In genomic region chr10:119103241-119103640, GRCh38 we compare ENCODE assay signal across 9 cellular contexts. TPM values are rescaled to one million over a fixed set of nuclear protein-coding genes. Genes with fewer than 3 reads are reported as not detected.
DNase-seq lines count a peak whose midpoint lies in the region; ATAC-seq and TF ChIP-seq lines count a peak whose summit lies in the region.
"Had no signal": no experiment of that assay in that cellular context is flagged by ENCODE, and none has a peak within 500 bp of the region (broad histone marks: within the 10 kb centered on the region; RNA-seq: fewer than 3 reads in every experiment).

No MANE protein-coding gene starts in this region.

- peaks cover 4% of the 10 kb centered on the region for H3K27me3 Mint-ChIP-seq in GM23338 (ENCODE audit: insufficient read depth, low read depth, poor library complexity)
- no peaks in the 10 kb centered on the region for H3K27me3 Mint-ChIP-seq in T-cell

- H3K27me3 ChIP-seq in GM23338 (ENCODE audit: insufficient read depth) (no peaks in the 10 kb centered on the region), esophagus muscularis mucosa (no peaks in the 10 kb centered on the region), prostate gland (replicated peaks; ENCODE audit: insufficient read depth) (no peaks in the 10 kb centered on the region), aorta (ENCODE audit: control insufficient read depth in 1 of 2, insufficient read depth in 2 of 2, low read length in 1 of 2) (peaks cover 0 to 2% of the 10 kb centered on the region in 2 donors), colonic mucosa (no peaks in the 10 kb centered on the region)
- H3K27me3 ChIP-seq: thyroid gland had no signal

- peak overlapping the region; percentile 99 for H2AFZ ChIP-seq in GM23338

- CTCF ChIA-PET in T-cell (lab: Charles Lee), result interaction anchor here in 1 of 2 donors (0.6 to 0.7 kb wide), 2 partner anchors 12 to 41 kb away, joined by 3 to 4 read pairs; no protein-coding TSS in a partner anchor

- TF ChIP-seq POLR2A in esophagus muscularis mucosa (IDR thresholded peaks at IDR 0.05; ENCODE audit: low read depth) (no peak), prostate gland (IDR thresholded peaks at IDR 0.05) (no peak)

- TF ChIP-seq EP300 in esophagus muscularis mucosa (IDR thresholded peaks at IDR 0.05), result no peak

- peak overlapping the region; percentile 73; the same call in 1 of the 2 replicates for H3K4me2 ChIP-seq in GM23338

- peak overlapping the region; percentile 66 for H3K4me3 Mint-ChIP-seq in GM23338
- peak overlapping the region; percentile 74 to 83 (median 82) for H3K4me3 Mint-ChIP-seq in T-cell

- TF ChIP-seq CTCF in GM23338 (conservative IDR thresholded peaks at IDR 0.05; ENCODE audit: low read depth in 2 of 2) (no peak), esophagus muscularis mucosa (IDR thresholded peaks at IDR 0.05) (no peak), prostate gland (IDR thresholded peaks at IDR 0.05) (no peak), GM20000 (IDR thresholded peaks at IDR 0.05; ENCODE audit: extremely low read depth, missing control alignments) (no peak), colonic mucosa (IDR thresholded peaks at IDR 0.05) (no peak)

- H3K4me1 ChIP-seq in GM23338 (ENCODE audit: insufficient read depth) (no peaks in the 10 kb centered on the region), esophagus muscularis mucosa (peaks cover 10 to 21% (median 19%) of the 10 kb centered on the region in 4 donors), prostate gland (replicated peaks) (no peaks in the 10 kb centered on the region), aorta (ENCODE audit: control insufficient read depth in 1 of 2, insufficient read depth in 2 of 2, low read length in 2 of 2) (no peaks in the 10 kb centered on the region), colonic mucosa (no peaks in the 10 kb centered on the region)

- intact Hi-C loops in esophagus muscularis mucosa (cut with DNase I), result no loop called here
- intact Hi-C loops in prostate gland (cut with DNase I), result loop anchor here (10.0 kb wide), 1 partner anchor 348 kb away; the partner anchor contains the start of gene CACUL1
- intact Hi-C loops in aorta (cut with DNase I), result no loop called here
- intact Hi-C loops in colonic mucosa (cut with DNase I), result no loop called here

- H4K20me1 ChIP-seq in GM23338 (replicated peaks; ENCODE audit: insufficient read depth), result peaks cover 10% of the 10 kb centered on the region

- H3K36me3 ChIP-seq in GM23338 (ENCODE audit: insufficient read depth), result peaks cover 4% of the 10 kb centered on the region
- peaks cover 0 to 12% (median 4%) of the 10 kb centered on the region in 4 donors for H3K36me3 ChIP-seq in esophagus muscularis mucosa
- no peaks in the 10 kb centered on the region for H3K36me3 ChIP-seq in prostate gland
- H3K36me3 ChIP-seq in aorta (ENCODE audit: control insufficient read depth in 1 of 2, insufficient read depth in 2 of 2, low read length in 1 of 2), result no peaks in the 10 kb centered on the region
- no peaks in the 10 kb centered on the region for H3K36me3 ChIP-seq in colonic mucosa

- no peak overlapping the region for H3K9ac ChIP-seq in colonic mucosa (ENCODE audit: low read depth in 2 of 2, low read length in 2 of 2)

- peaks cover 7% of the 10 kb centered on the region for H3K36me3 Mint-ChIP-seq in GM23338 (ENCODE audit: low read depth)
- H3K36me3 Mint-ChIP-seq in T-cell, result peaks cover 7% of the 10 kb centered on the region

- ATAC-seq in GM23338 (no peak), T-cell (replicated peaks in 1 of 4) (peak in 1 of 4 experiments; percentile 10), aorta (ENCODE audit: low FRiP score) (no peak), GM21825 (IDR thresholded peaks at IDR 0.05; ENCODE audit: unreplicated experiment) (no peak)

- H3K79me2 ChIP-seq in GM23338 (replicated peaks; ENCODE audit: insufficient read depth), result peaks cover 18% of the 10 kb centered on the region

- no peaks in the 10 kb centered on the region for H3K9me3 Mint-ChIP-seq in GM23338
- H3K9me3 Mint-ChIP-seq in T-cell, result no peaks in the 10 kb centered on the region

- no peak overlapping the region for H3K27ac Mint-ChIP-seq in GM23338
- H3K27ac Mint-ChIP-seq in T-cell, result peak overlapping the region; percentile 80 to 88

- H3K4me1 Mint-ChIP-seq in GM23338, result peaks cover 4% of the 10 kb centered on the region
- H3K4me1 Mint-ChIP-seq in T-cell, result peaks cover 8 to 38% (median 17%) of the 10 kb centered on the region in 3 donors

- POLR2A ChIA-PET in T-cell (lab: Charles Lee), result no interaction called here

- H3K4me3 ChIP-seq in GM23338, result 0 out of 2 replicates have a peak overlapping the region, but pooled peaks have one; percentile 35
- H3K4me3 ChIP-seq in esophagus muscularis mucosa, result peak overlapping the region; percentile 92 to 96 (median 95)
- no peak overlapping the region for H3K4me3 ChIP-seq in prostate gland
- H3K4me3 ChIP-seq in aorta (ENCODE audit: low read length in 2 of 2), result no peak overlapping the region
- H3K4me3 ChIP-seq in colonic mucosa, result no peak overlapping the region

- H3K9me2 ChIP-seq in GM23338 (ENCODE audit: insufficient read depth), result no peaks in the 10 kb centered on the region

- WGBS in esophagus muscularis mucosa, result 89% methylated on average over 4 of the region's 4 CpGs
- WGBS in prostate gland, result 89% methylated on average over 4 of the region's 4 CpGs
- WGBS in aorta, 2 donors, result 86 to 91% methylated on average over 4 of the region's 4 CpGs

- H3F3A ChIP-seq in GM23338 (replicated peaks; ENCODE audit: low read depth), result no peaks in the 10 kb centered on the region

- H3K9me3 ChIP-seq in esophagus muscularis mucosa, result no peaks in the 10 kb centered on the region
- no peaks in the 10 kb centered on the region for H3K9me3 ChIP-seq in prostate gland
- no peaks in the 10 kb centered on the region for H3K9me3 ChIP-seq in aorta (ENCODE audit: control insufficient read depth, low read length)
- H3K9me3 ChIP-seq in colonic mucosa, result no peaks in the 10 kb centered on the region
- H3K9me3 ChIP-seq: thyroid gland had no signal

- H3K27ac ChIP-seq in GM23338 (ENCODE audit: low read depth), result no peak overlapping the region
- H3K27ac ChIP-seq in esophagus muscularis mucosa (replicated peaks in 1 of 4), result peak overlapping the region; percentile 77 to 88 (median 84)
- H3K27ac ChIP-seq in prostate gland, result peak overlapping the region; percentile 53 to 61
- no peak overlapping the region for H3K27ac ChIP-seq in aorta (ENCODE audit: low read depth in 1 of 2, low read length in 2 of 2)
- no peak overlapping the region for H3K27ac ChIP-seq in colonic mucosa

- no peak for DNase-seq in GM23338 (ENCODE audit: low spot score)
- DNase-seq in T-cell, result peak in 1 of 34 experiments; percentile 16
- DNase-seq in esophagus muscularis mucosa (ENCODE audit: extremely low spot score), result no peak
- DNase-seq in prostate gland (ENCODE audit: low spot score), result no peak
- no peak for DNase-seq in aorta
- DNase-seq in GM20000 (ENCODE audit: low spot score), result no peak
- no peak for DNase-seq in colonic mucosa

TF ChIP-seq in GM23338, 12 proteins besides CTCF, POLR2A, EP300 and RAD21:
- TF ChIP-seq POLR2AphosphoS5 (IDR thresholded peaks at IDR 0.05; ENCODE audit: low read depth), result no peak
- TF ChIP-seq NANOG (IDR thresholded peaks at IDR 0.05; ENCODE audit: borderline replicate concordance), result no peak

RNA-seq across cellular contexts. Expression of gene DENND10, which starts 0.7 kb away (rescaled TPM):
- 41.8 and 53.7 TPM in 2 replicates for total RNA-seq in GM23338 (2014; rRNA removed; shearing (Covaris generic))
- polyA plus RNA-seq in GM23338 (2016; fragmentation: Nextera tagmentation; extraction: Ambion mirVana), result 36.5 and 41.4 TPM in 2 replicates
- total RNA-seq in T-cell, result 10 to 100 TPM; 28.5 to 52.4 (median 41.7) TPM
- total RNA-seq in esophagus muscularis mucosa, result 10 to 100 TPM; 19.1 to 23.7 (median 22.3) TPM
- 10 to 100 TPM; 31.2 to 42.4 TPM for total RNA-seq in prostate gland
- total RNA-seq in aorta, result 10 to 100 TPM; 18.5 to 28.8 TPM
- 10 to 100 TPM; 15.2 to 28.2 TPM for polyA plus RNA-seq in aorta
- 10 to 100 TPM; 23.3 to 42.7 TPM for total RNA-seq in colonic mucosa

RNA-seq across cellular contexts. Expression of gene EIF3A, which starts 22.6 kb away (rescaled TPM):
- 170 and 171 TPM in 2 replicates for total RNA-seq in GM23338 (2014; rRNA removed; shearing (Covaris generic))
- polyA plus RNA-seq in GM23338 (2016; fragmentation: Nextera tagmentation; extraction: Ambion mirVana) (136 and 152 TPM in 2 replicates), aorta (10 to 100 TPM; 46.9 to 56.7 TPM)
- total RNA-seq in T-cell (100 to 1,000 TPM; 102 to 124 (median 111) TPM), esophagus muscularis mucosa (100 to 1,000 TPM; 118 to 147 (median 128) TPM), prostate gland (10 to 100 TPM; 77.1 to 88.0 TPM), aorta (10 to 100 TPM; 86.7 to 95.1 TPM), colonic mucosa (100 to 1,000 TPM; 124 to 127 TPM)

Comparison
In these comparisons a context has a peak if more than half of its experiments do, and no peak if none do; other contexts are left out.
1. H3K27ac ChIP-seq: peak in esophagus muscularis mucosa (4 of 4) and prostate gland (2 of 2); none in GM23338 (single experiment), aorta (0 of 2) and colonic mucosa (single experiment).
2. H3K4me3 ChIP-seq: peak in GM23338 (single experiment) and esophagus muscularis mucosa (4 of 4); none in prostate gland (0 of 2), aorta (0 of 2) and colonic mucosa (single experiment).